Comparison of ENCODE assay signal across 8 cellular contexts in genomic region chr18:77108001-77108692, GRCh38. TPM values are rescaled to one million over a fixed set of nuclear protein-coding genes. Genes with fewer than 3 reads are reported as not detected.
A peak's percentile ranks its signal among the peaks of the same experiment; 100 is the strongest.
DNase-seq lines count a peak whose midpoint lies in the region; ATAC-seq and TF ChIP-seq lines count a peak whose summit lies in the region.

No MANE protein-coding gene starts in this region.

- peak; percentile 66 for DNase-seq in activated CD8-positive, alpha-beta memory T cell treated with anti-CD3 and anti-CD28 coated beads for 24 hours
- DNase-seq in activated CD8-positive, alpha-beta memory T cell treated with anti-CD3 and anti-CD28 coated beads, Interleukin-2, amount 50 U/mL, for 4 hours, result no peak
- DNase-seq in NCI-H524 (lab: John Stamatoyannopoulos, UW) (peak; percentile 80 to 91), middle frontal gyrus (ENCODE audit: extremely low spot score, low spot score) (peak; percentile 24), upper lobe of right lung (no peak), NCI-H2107 (lab: John Stamatoyannopoulos, UW) (no peak)
- peak; percentile 35 for DNase-seq in central memory CD4-positive, alpha-beta T cell

- peak overlapping the region; percentile 65 for H3K27ac ChIP-seq in upper lobe of right lung

- H3K4me1 ChIP-seq in upper lobe of right lung, result peaks cover 84% of the 10 kb centered on the region

- peaks cover 5% of the 10 kb centered on the region for H3K36me3 ChIP-seq in upper lobe of right lung

- no peak overlapping the region for H3K4me3 ChIP-seq in upper lobe of right lung

- no peaks in the 10 kb centered on the region for H3K9me3 ChIP-seq in upper lobe of right lung

- no peaks in the 10 kb centered on the region for H3K27me3 ChIP-seq in upper lobe of right lung

- intact Hi-C loops in upper lobe of right lung (cut with DNase I), result no loop called here

- no peak for TF ChIP-seq CTCF in upper lobe of right lung (IDR thresholded peaks at IDR 0.05)

- ATAC-seq in HG02571 (IDR thresholded peaks at IDR 0.05; ENCODE audit: unreplicated experiment) (peak; percentile 53), upper lobe of right lung (peak; percentile 55)

RNA-seq across cellular contexts. Expression of gene MBP, which starts 24.4 kb away (rescaled TPM):
- total RNA-seq in upper lobe of right lung, result 78.9 TPM

Comparison
In these comparisons a context has a peak if more than half of its experiments do, and no peak if none do; other contexts are left out.
1. DNase-seq: peak in activated CD8-positive, alpha-beta memory T cell treated with anti-CD3 and anti-CD28 coated beads for 24 hours (single experiment), NCI-H524 (2 of 2), central memory CD4-positive, alpha-beta T cell (single experiment) and middle frontal gyrus (single experiment); none in activated CD8-positive, alpha-beta memory T cell treated with anti-CD3 and anti-CD28 coated beads, Interleukin-2, amount 50 U/mL, for 4 hours (single experiment), upper lobe of right lung (single experiment) and NCI-H2107 (single experiment).